ENCODE assay signal across 22 cellular contexts in genomic region chr12:32822344-32822743, GRCh38.
"Had no signal": no experiment of that assay in that cellular context is flagged by ENCODE, and none has a peak within 500 bp of the region (broad histone marks: within the 10 kb centered on the region; RNA-seq: fewer than 3 reads in every experiment).

No MANE protein-coding gene starts in this region.

- H3K4me1 Mint-ChIP-seq: activated CD4-positive, alpha-beta memory T cell treated with anti-CD3 and anti-CD28 coated beads, Interleukin-2, amount 10 ng/mL, durations not matched to agents 7 days and 5 days; activated CD8-positive, alpha-beta memory T cell treated with anti-CD3 and anti-CD28 coated beads, Interleukin-2, amount 10 ng/mL, durations not matched to agents 7 days and 5 days; activated naive CD8-positive, alpha-beta T cell treated with anti-CD3 and anti-CD28 coated beads for 36 hours; central memory CD8-positive, alpha-beta T cell; immature natural killer cell; nephron progenitor cell had no signal

- H3K36me3 Mint-ChIP-seq: activated CD8-positive, alpha-beta memory T cell treated with anti-CD3 and anti-CD28 coated beads, Interleukin-2, amount 10 ng/mL, durations not matched to agents 7 days and 5 days; activated naive CD8-positive, alpha-beta T cell treated with anti-CD3 and anti-CD28 coated beads for 36 hours; immature natural killer cell had no signal

- H3K27ac Mint-ChIP-seq: activated CD4-positive, alpha-beta memory T cell treated with anti-CD3 and anti-CD28 coated beads, Interleukin-2, amount 10 ng/mL, durations not matched to agents 7 days and 5 days; activated CD8-positive, alpha-beta memory T cell treated with anti-CD3 and anti-CD28 coated beads, Interleukin-2, amount 10 ng/mL, durations not matched to agents 7 days and 5 days; activated naive CD8-positive, alpha-beta T cell treated with anti-CD3 and anti-CD28 coated beads for 36 hours; immature natural killer cell; nephron progenitor cell; T-helper 2 cell treated with Interferon-gamma antibody and Interleukin-4, amounts not matched to agents 5 μg/mL and 100 μg/mL, for 36 hours had no signal

- H3K4me3 ChIP-seq: colonic mucosa, esophagus muscularis mucosa, gastroesophageal sphincter, tibial nerve, vagina had no signal

- DNase-seq: activated CD4-positive, alpha-beta memory T cell treated with anti-CD3 and anti-CD28 coated beads, Interleukin-2, amount 10 ng/mL, durations not matched to agents 7 days and 5 days; activated CD4-positive, alpha-beta T cell treated with anti-CD3 and anti-CD28 coated beads for 48 hours; activated CD4-positive, CD25-positive, alpha-beta regulatory T cell; activated CD8-positive, alpha-beta memory T cell treated with anti-CD3 and anti-CD28 coated beads, Interleukin-2, amount 10 ng/mL, durations not matched to agents 7 days and 5 days; activated naive CD4-positive, alpha-beta T cell; activated naive CD8-positive, alpha-beta T cell treated with anti-CD3 and anti-CD28 coated beads for 36 hours; amygdala; colonic mucosa; immature natural killer cell; kidney glomerular epithelial cell; nephron progenitor cell; nucleus accumbens; stimulated activated CD4-positive, alpha-beta T cell treated with anti-CD3 and anti-CD28 coated beads, Interleukin-12 subunit alpha, Interleukin-12 subunit beta, amount 100 ng/mL, for 4 hours; stimulated activated CD4-positive, alpha-beta T cell treated with anti-CD3 and anti-CD28 coated beads, Interleukin-2, amount 100 ng/mL, for 24 hours; stimulated activated naive CD8-positive, alpha-beta T cell treated with anti-CD3 and anti-CD28 coated beads, Interleukin-15, Interleukin-2, amounts not matched to agents 100 U/mL and 50 U/mL, for 24 hours; substantia nigra had no signal

- H3K4me3 Mint-ChIP-seq: activated CD4-positive, alpha-beta memory T cell treated with anti-CD3 and anti-CD28 coated beads, Interleukin-2, amount 10 ng/mL, durations not matched to agents 7 days and 5 days; activated CD8-positive, alpha-beta memory T cell treated with anti-CD3 and anti-CD28 coated beads, Interleukin-2, amount 10 ng/mL, durations not matched to agents 7 days and 5 days; activated naive CD8-positive, alpha-beta T cell treated with anti-CD3 and anti-CD28 coated beads for 36 hours; central memory CD8-positive, alpha-beta T cell; immature natural killer cell; nephron progenitor cell; T-helper 2 cell treated with Interferon-gamma antibody and Interleukin-4, amounts not matched to agents 5 μg/mL and 100 μg/mL, for 36 hours had no signal

- H3K27ac ChIP-seq: colonic mucosa, esophagus muscularis mucosa, gastroesophageal sphincter, tibial nerve, vagina had no signal

- H3K9me3 Mint-ChIP-seq: activated CD4-positive, alpha-beta memory T cell treated with anti-CD3 and anti-CD28 coated beads, Interleukin-2, amount 10 ng/mL, durations not matched to agents 7 days and 5 days; activated naive CD8-positive, alpha-beta T cell treated with anti-CD3 and anti-CD28 coated beads for 36 hours; central memory CD8-positive, alpha-beta T cell; nephron progenitor cell; T-helper 2 cell treated with Interferon-gamma antibody and Interleukin-4, amounts not matched to agents 5 μg/mL and 100 μg/mL, for 36 hours had no signal

- H3K27me3 Mint-ChIP-seq: activated CD4-positive, alpha-beta memory T cell treated with anti-CD3 and anti-CD28 coated beads, Interleukin-2, amount 10 ng/mL, durations not matched to agents 7 days and 5 days; activated CD8-positive, alpha-beta memory T cell treated with anti-CD3 and anti-CD28 coated beads, Interleukin-2, amount 10 ng/mL, durations not matched to agents 7 days and 5 days had no signal

- H3K9me3 ChIP-seq: colonic mucosa, esophagus muscularis mucosa, gastroesophageal sphincter, tibial nerve, vagina had no signal

- ATAC-seq: activated CD8-positive, alpha-beta memory T cell treated with anti-CD3 and anti-CD28 coated beads, Interleukin-2, amount 10 ng/mL, durations not matched to agents 7 days and 5 days; gastroesophageal sphincter; stimulated activated naive CD8-positive, alpha-beta T cell treated with anti-CD3 and anti-CD28 coated beads, Interleukin-15, Interleukin-2, amounts not matched to agents 100 U/mL and 50 U/mL, for 24 hours had no signal

- H3K36me3 ChIP-seq: colonic mucosa, gastroesophageal sphincter, vagina had no signal

- H3K4me1 ChIP-seq: colonic mucosa, esophagus muscularis mucosa, gastroesophageal sphincter, tibial nerve, vagina had no signal

- H3K27me3 ChIP-seq: colonic mucosa, esophagus muscularis mucosa, tibial nerve, vagina had no signal
